ENCODE assay signal across 8 cellular contexts in the genomic region with DNA sequence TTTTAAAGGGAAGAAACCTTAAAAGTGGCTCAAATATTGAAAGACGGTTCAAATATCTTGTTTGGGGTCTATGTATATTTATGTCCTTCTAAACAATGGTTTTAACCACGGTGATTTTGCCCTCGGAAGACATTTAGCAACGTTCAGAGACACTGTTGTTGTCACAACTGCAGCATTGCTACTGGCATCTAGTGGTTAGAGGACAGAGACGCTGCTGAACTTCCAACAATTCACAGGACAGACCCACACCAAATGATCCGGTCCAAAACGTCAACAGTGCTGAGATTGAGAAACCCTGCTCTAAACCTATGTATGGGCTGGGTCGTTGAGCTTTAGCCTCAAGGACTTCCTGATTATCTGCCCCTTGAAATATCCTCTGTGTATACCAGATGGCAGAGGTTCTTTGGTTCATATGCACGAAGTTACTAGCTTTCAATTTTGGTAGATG. TPM values are rescaled to one million over a fixed set of nuclear protein-coding genes. Genes with fewer than 3 reads are reported as not detected.
DNase-seq lines count a peak whose midpoint lies in the region; ATAC-seq and TF ChIP-seq lines count a peak whose summit lies in the region.

No MANE protein-coding gene starts in this region.

- H3K27ac ChIP-seq in right atrium auricular region (peak overlapping the region; percentile 91 to 94), sigmoid colon (peak overlapping the region; percentile 76 to 88 (median 81))

- POLR2A ChIA-PET in AG04449 (lab: Yijun Ruan, JAX) = interaction anchor here (1.0 kb wide), 1 partner anchor 101 kb away, joined by 4 read pairs; no protein-coding TSS in a partner anchor

- CTCF ChIA-PET in AG04449 (lab: Yijun Ruan, JAX) = interaction anchor here (0.6 to 8.3 kb wide), 13 partner anchors 9 to 1102 kb away, joined by 3 to 96 read pairs (median 3); a partner anchor contains a TSS

- ATAC-seq in HG02678 (IDR thresholded peaks at IDR 0.05; ENCODE audit: unreplicated experiment) = no peak

- peak overlapping the region; percentile 82 for H3K9ac ChIP-seq in adipocyte (ENCODE audit: low read length)

- H3K36me3 ChIP-seq in adipocyte (ENCODE audit: control insufficient read depth, insufficient read depth, low read length, severe bottlenecking) = peaks cover 24% of the 10 kb centered on the region
- H3K36me3 ChIP-seq in right atrium auricular region = peaks cover 24% of the 10 kb centered on the region
- peaks cover 8 to 34% (median 18%) of the 10 kb centered on the region in 4 donors for H3K36me3 ChIP-seq in sigmoid colon

- WGBS in sigmoid colon, 2 donors = 3 to 5% methylated on average over 9 of the region's 9 CpGs

- no peak for DNase-seq in AG04449 (ENCODE audit: low read depth, low spot score)
- DNase-seq in ELF-1 (ENCODE audit: low read depth, low spot score) = peak; percentile 40
- DNase-seq in NAMALWA (ENCODE audit: low spot score) = peak; percentile 66
- DNase-seq in adipocyte (ENCODE audit: low read depth) = peak; percentile 82
- no peak for DNase-seq in right atrium auricular region (ENCODE audit: low spot score)
- DNase-seq in sigmoid colon = no peak
- DNase-seq in GDM1 (lab: John Stamatoyannopoulos, UW) = no peak

- intact Hi-C loops in sigmoid colon (cut with DNase I) = no loop called here

- no peak for TF ChIP-seq EP300 in sigmoid colon (IDR thresholded peaks at IDR 0.05)

- H3K4me1 ChIP-seq in adipocyte (ENCODE audit: control insufficient read depth, insufficient read depth, low read length) (peaks cover 16% of the 10 kb centered on the region), right atrium auricular region (peaks cover 0 to 26% of the 10 kb centered on the region in 2 donors), sigmoid colon (peaks cover 0 to 25% (median 18%) of the 10 kb centered on the region in 4 donors)

- TF ChIP-seq CTCF in AG04449 (IDR thresholded peaks at IDR 0.05; ENCODE audit: insufficient read depth, low read length, missing control alignments) = peak; percentile 56
- TF ChIP-seq CTCF in right atrium auricular region (IDR thresholded peaks at IDR 0.05) = peak; percentile 16 to 56
- peak in 1 of 4 experiments; percentile 14 for TF ChIP-seq CTCF in sigmoid colon (IDR thresholded peaks at IDR 0.05)

- H3K4me3 ChIP-seq in AG04449 (ENCODE audit: low read depth, low read length) (peak overlapping the region; percentile 75), adipocyte (ENCODE audit: low read length) (peak overlapping the region; percentile 87), right atrium auricular region (peak overlapping the region in 1 of 2 donors; percentile 81), sigmoid colon (peak overlapping the region in 3 of 4 donors; percentile 27 to 93 (median 89))

- no peak for TF ChIP-seq POLR2A in sigmoid colon (IDR thresholded peaks at IDR 0.05)

- H3K27me3 ChIP-seq in adipocyte (replicated peaks; ENCODE audit: control insufficient read depth, insufficient read depth, low read length) (no peaks in the 10 kb centered on the region), right atrium auricular region (no peaks in the 10 kb centered on the region), sigmoid colon (no peaks in the 10 kb centered on the region)

- H3K9me3 ChIP-seq in adipocyte (ENCODE audit: control insufficient read depth, low read length) (no peaks in the 10 kb centered on the region), right atrium auricular region (no peaks in the 10 kb centered on the region), sigmoid colon (no peaks in the 10 kb centered on the region)

RNA-seq across cellular contexts. Expression of a gene that starts 1.7 kb away (rescaled TPM):
- 10 to 100 TPM; 19.6 to 23.6 TPM for total RNA-seq in right atrium auricular region
- 10 to 100 TPM in 2 of 4 donors, 1 to 10 TPM in 2; 9.6 to 16.1 (median 10.8) TPM for total RNA-seq in sigmoid colon
- 10 to 100 TPM in 1 of 3 donors, 1 to 10 TPM in 1, under 1 TPM in 1; 0.60 to 10.9 (median 1.4) TPM for polyA plus RNA-seq in sigmoid colon

RNA-seq across cellular contexts. Expression of a gene that starts 15.2 kb away (rescaled TPM):
- total RNA-seq in right atrium auricular region (not detected), sigmoid colon (not detected)
- polyA plus RNA-seq in sigmoid colon = not detected

RNA-seq across cellular contexts. Expression of a gene that starts 49.7 kb away (rescaled TPM):
- total RNA-seq in right atrium auricular region (10 to 100 TPM; 14.3 to 26.1 TPM), sigmoid colon (10 to 100 TPM in 1 of 4 donors, 1 to 10 TPM in 3; 3.0 to 13.0 (median 5.3) TPM)
- 1 to 10 TPM; 3.0 to 7.7 (median 3.7) TPM for polyA plus RNA-seq in sigmoid colon

Comparison
In these comparisons a context has a peak if more than half of its experiments do, and no peak if none do; other contexts are left out.
1. DNase-seq: peak in ELF-1 (single experiment), NAMALWA (single experiment) and adipocyte (single experiment); none in AG04449 (single experiment), right atrium auricular region (single experiment), sigmoid colon (single experiment) and GDM1 (single experiment).